11 cellular contexts compared by ENCODE assay signal in genomic region chr1:201676061-201676644, GRCh38.
DNase-seq lines count a peak whose midpoint lies in the region; ATAC-seq, FAIRE-seq and TF ChIP-seq lines count a peak whose summit lies in the region.
"Had no signal": no experiment of that assay in that cellular context is flagged by ENCODE, and none has a peak within 500 bp of the region (broad histone marks: within the 10 kb centered on the region; RNA-seq: fewer than 3 reads in every experiment).

No MANE protein-coding gene starts in this region.

- H3K4me1 Mint-ChIP-seq in brain = peaks cover 93% of the 10 kb centered on the region
- no peaks in the 10 kb centered on the region for H3K4me1 Mint-ChIP-seq in stimulated activated effector memory CD8-positive, alpha-beta T cell treated with anti-CD3 and anti-CD28 coated beads, Interleukin-12 subunit alpha, Interleukin-12 subunit beta, amount 100 ng/mL, for 72 hours

- WGBS in right lobe of liver (ENCODE audit: insufficient coverage, low coverage, low lambda C conversion rate, missing lambda C conversion rate) = 57% methylated on average over 2 of the region's 7 CpGs
- 21% methylated on average over 7 of the region's 7 CpGs for WGBS in HepG2 (ENCODE audit: low lambda C conversion rate)

- H3K4me2 ChIP-seq in HepG2 (ENCODE audit: low read depth, low read length) = no peak overlapping the region

- no peak for FAIRE-seq in HepG2 (lab: Jason Lieb, UNC)

- H3K27me3 ChIP-seq in right lobe of liver (no peaks in the 10 kb centered on the region), HepG2 (ENCODE audit: control insufficient read depth in 1 of 2, insufficient read depth in 2 of 2, low read length in 2 of 2) (peaks cover 0 to 35% of the 10 kb centered on the region in 2 experiments; a peak in 3 of 5 replicates)
- H3K27me3 ChIP-seq: BE2C had no signal

- no peak overlapping the region for H3K4me3 ChIP-seq in right lobe of liver
- no peak overlapping the region for H3K4me3 ChIP-seq in HepG2 (replicated peaks in 1 of 3; ENCODE audit: insufficient read depth in 1 of 3, low read depth in 2 of 3, low read length in 3 of 3)

- no peak overlapping the region for H2AFZ ChIP-seq in HepG2 (ENCODE audit: low read length)

- DNase-seq in right lobe of liver = no peak
- DNase-seq in HepG2 (ENCODE audit: low spot score) = no peak
- DNase-seq in left kidney (ENCODE audit: low read depth, low spot score) = peak; percentile 74
- no peak for DNase-seq in mucosa of gallbladder (ENCODE audit: low spot score)
- DNase-seq in GM13976 (ENCODE audit: low spot score) = no peak
- DNase-seq in epidermal melanocyte (ENCODE audit: insufficient read length, low spot score) = no peak
- DNase-seq in stimulated activated effector memory CD8-positive, alpha-beta T cell treated with anti-CD3 and anti-CD28 coated beads, Interleukin-12 subunit alpha, Interleukin-12 subunit beta, amount 100 ng/mL, for 72 hours (ENCODE audit: low spot score in 2 of 2) = no peak
- DNase-seq: BE2C; KG1; naive thymus-derived CD4-positive, alpha-beta T cell had no signal

- H3K9me3 Mint-ChIP-seq in brain = peaks cover 0 to 5% (median 2%) of the 10 kb centered on the region in 5 experiments
- no peaks in the 10 kb centered on the region for H3K9me3 Mint-ChIP-seq in stimulated activated effector memory CD8-positive, alpha-beta T cell treated with anti-CD3 and anti-CD28 coated beads, Interleukin-12 subunit alpha, Interleukin-12 subunit beta, amount 100 ng/mL, for 72 hours

- intact Hi-C loops in right lobe of liver (cut with DNase I) = no loop called here
- intact Hi-C loops in HepG2 (cut with micrococcal nuclease; ENCODE audit: unreplicated experiment) = no loop called here

- TF ChIP-seq EP300 in HepG2 (IDR thresholded peaks at IDR 0.05; ENCODE audit: low read depth in 2 of 2, low read length in 2 of 2) (no peak), HepG2 (CRISPR knock-in tag; IDR thresholded peaks at IDR 0.05; ENCODE audit: borderline replicate concordance) (no peak)

- TF ChIP-seq RAD21 in HepG2 (CRISPR knock-in tag; IDR thresholded peaks at IDR 0.05) = no peak

- peaks cover 25% of the 10 kb centered on the region for H3K36me3 Mint-ChIP-seq in brain
- no peaks in the 10 kb centered on the region for H3K36me3 Mint-ChIP-seq in stimulated activated effector memory CD8-positive, alpha-beta T cell treated with anti-CD3 and anti-CD28 coated beads, Interleukin-12 subunit alpha, Interleukin-12 subunit beta, amount 100 ng/mL, for 72 hours

- H3K36me3 ChIP-seq in right lobe of liver (no peaks in the 10 kb centered on the region), HepG2 (replicated peaks in 1 of 2; ENCODE audit: control insufficient read depth in 1 of 2, insufficient read depth in 2 of 2, low read length in 2 of 2) (no peaks in the 10 kb centered on the region)
- H3K36me3 ChIP-seq: BE2C had no signal

- H3K27me3 Mint-ChIP-seq in brain = no peaks in the 10 kb centered on the region

- peak overlapping the region in 3 of 5 experiments; percentile 28 to 68 (median 36) for H3K4me3 Mint-ChIP-seq in brain
- no peak overlapping the region for H3K4me3 Mint-ChIP-seq in stimulated activated effector memory CD8-positive, alpha-beta T cell treated with anti-CD3 and anti-CD28 coated beads, Interleukin-12 subunit alpha, Interleukin-12 subunit beta, amount 100 ng/mL, for 72 hours
- H3K4me3 Mint-ChIP-seq: naive thymus-derived CD4-positive, alpha-beta T cell had no signal

- H3K27ac Mint-ChIP-seq in brain = peak overlapping the region; percentile 61 to 88 (median 75)
- no peak overlapping the region for H3K27ac Mint-ChIP-seq in stimulated activated effector memory CD8-positive, alpha-beta T cell treated with anti-CD3 and anti-CD28 coated beads, Interleukin-12 subunit alpha, Interleukin-12 subunit beta, amount 100 ng/mL, for 72 hours
- H3K27ac Mint-ChIP-seq: naive thymus-derived CD4-positive, alpha-beta T cell had no signal

- CTCF ChIA-PET in HepG2 (lab: Yijun Ruan, JAX; ENCODE audit: low intra/inter-chr PET ratio, low total read pairs) = no interaction called here

- H3K79me2 ChIP-seq in HepG2 (ENCODE audit: insufficient read depth, low read length) = no peaks in the 10 kb centered on the region

- no peak overlapping the region for H3K9ac ChIP-seq in HepG2 (ENCODE audit: insufficient read depth, low read depth, low read length)

- H4K20me1 ChIP-seq in HepG2 (ENCODE audit: insufficient read depth, low read length) = no peaks in the 10 kb centered on the region

- in situ Hi-C loops in HepG2 (cut with HindIII; ENCODE audit: extremely low pct_ligation_motif_present, low pct_unique_long_range_greater_than_20kb) (no loop called here), GM13976 (cut with MboI; ENCODE audit: low sequenced_read_pairs, unreplicated experiment) (no loop called here)

- H3K9me3 ChIP-seq in right lobe of liver = no peaks in the 10 kb centered on the region
- H3K9me3 ChIP-seq in HepG2 (ENCODE audit: low read length) = no peaks in the 10 kb centered on the region
- H3K9me3 ChIP-seq: BE2C had no signal

- TF ChIP-seq CTCF in right lobe of liver (IDR thresholded peaks at IDR 0.05) (no peak), HepG2 (CRISPR knock-in tag; IDR thresholded peaks at IDR 0.05) (no peak), brain (conservative IDR thresholded peaks at IDR 0.05) (no peak), GM13976 (IDR thresholded peaks at IDR 0.05; ENCODE audit: borderline replicate concordance, control extremely low read depth, extremely low read depth, insufficient read depth, missing control alignments) (no peak)

- POLR2A ChIA-PET in HepG2 (lab: Yijun Ruan, JAX) = no interaction called here

- BruUV-seq in HepG2 (replicated peaks; lab: Mats Ljungman, UMichigan) = no TSS peak

- TF ChIP-seq POLR2A in right lobe of liver (IDR thresholded peaks at IDR 0.05) (no peak), HepG2 (IDR thresholded peaks at IDR 0.05; ENCODE audit: insufficient read depth in 1 of 2, low read depth in 2 of 2, low read length in 2 of 2) (no peak)

- H3K27ac ChIP-seq in right lobe of liver (no peak overlapping the region), HepG2 (ENCODE audit: extremely low read length, insufficient read depth, low read length) (no peak overlapping the region)

- ATAC-seq in right lobe of liver (peak; percentile 38 to 62 (median 46)), HepG2 (no peak)
- no peak for ATAC-seq in stimulated activated effector memory CD8-positive, alpha-beta T cell treated with anti-CD3 and anti-CD28 coated beads, Interleukin-12 subunit alpha, Interleukin-12 subunit beta, amount 100 ng/mL, for 72 hours
- ATAC-seq: naive thymus-derived CD4-positive, alpha-beta T cell had no signal

- no peaks in the 10 kb centered on the region for H3K4me1 ChIP-seq in right lobe of liver
- H3K4me1 ChIP-seq in HepG2 (ENCODE audit: insufficient read depth, low read length) = no peaks in the 10 kb centered on the region
- H3K4me1 ChIP-seq: BE2C had no signal

TF ChIP-seq in HepG2, 621 proteins besides CTCF, POLR2A, EP300 and RAD21:
- TF ChIP-seq ZBTB20 (CRISPR knock-in tag; IDR thresholded peaks at IDR 0.05; ENCODE audit: borderline replicate concordance, low read depth) (no peak), TOE1 (CRISPR knock-in tag; IDR thresholded peaks at IDR 0.05) (no peak), ERF (CRISPR knock-in tag; IDR thresholded peaks at IDR 0.05) (no peak)
TF ChIP-seq in HepG2: peak in this region for 0.

Comparison
In these comparisons a context has a peak if more than half of its experiments do, and no peak if none do; other contexts are left out.
1. ATAC-seq: peak in right lobe of liver (4 of 4); none in HepG2 (single experiment) and stimulated activated effector memory CD8-positive, alpha-beta T cell treated with anti-CD3 and anti-CD28 coated beads, Interleukin-12 subunit alpha, Interleukin-12 subunit beta, amount 100 ng/mL, for 72 hours (single experiment).